In genomic region chr4:78938868-78939666, GRCh38 we compare ENCODE assay signal across 8 cellular contexts. TPM values are rescaled to one million over a fixed set of nuclear protein-coding genes. Genes with fewer than 3 reads are reported as not detected.
DNase-seq lines count a peak whose midpoint lies in the region; ATAC-seq and TF ChIP-seq lines count a peak whose summit lies in the region.

PAQR3 (minus strand) TSS chr4:78939438; CDS start chr4:78939224, 214 bp downstream.

- H3K36me3 Mint-ChIP-seq in WTC11 = peaks cover 4% of the 10 kb centered on the region

- H3K9me3 Mint-ChIP-seq in WTC11 = no peaks in the 10 kb centered on the region

- peaks cover 36% of the 10 kb centered on the region for H3K4me1 Mint-ChIP-seq in WTC11

- CTCF ChIA-PET in WTC11 (lab: Charles Lee) = interaction anchor here (1.1 to 1.3 kb wide), 2 partner anchors 14 to 50 kb away, joined by 3 to 4 read pairs; no protein-coding TSS in a partner anchor

- peak within 1 kb of the TSS; percentile 83 to 89 for H3K4me3 ChIP-seq in cardiac fibroblast (replicated peaks in 1 of 2; ENCODE audit: low read depth in 2 of 2, low read length in 2 of 2)

- DNase-seq in AG08395 (ENCODE audit: low spot score) (peak; percentile 97), NCI-H2196 (lab: John Stamatoyannopoulos, UW; ENCODE audit: unreplicated experiment) (peak; percentile 60), WTC11 (ENCODE audit: low spot score) (peak; percentile 84), cardiac fibroblast (ENCODE audit: low read depth in 2 of 2) (peak; percentile 75 to 86), iris pigment epithelial cell (ENCODE audit: low read depth) (peak; percentile 79)
- peak; percentile 87 for DNase-seq in stimulated activated CD4-positive, alpha-beta T cell treated with anti-CD3 and anti-CD28 coated beads, Interleukin-12 subunit alpha, Interleukin-12 subunit beta, amount 100 ng/mL, for 4 hours

- no peak for TF ChIP-seq CTCF in WTC11 (IDR thresholded peaks at IDR 0.05)
- TF ChIP-seq CTCF in cardiac fibroblast (IDR thresholded peaks at IDR 0.05; ENCODE audit: low read depth, low read length) = no peak

- H3K27ac Mint-ChIP-seq in WTC11 = peak within 1 kb of the TSS; percentile 51; the same call in 1 of the 2 replicates

- POLR2A ChIA-PET in WTC11 (lab: Charles Lee) = interaction anchor here (0.6 kb wide), 2 partner anchors 58 to 1349 kb away, joined by 3 to 4 read pairs; no protein-coding TSS in a partner anchor

- H3K27me3 Mint-ChIP-seq in WTC11 (ENCODE audit: low read depth) = peaks cover 29% of the 10 kb centered on the region

- ATAC-seq in GM18870 (IDR thresholded peaks at IDR 0.05; ENCODE audit: unreplicated experiment) (peak; percentile 60), HG03103 (IDR thresholded peaks at IDR 0.05; ENCODE audit: low read depth, unreplicated experiment) (peak; percentile 97), WTC11 (peak; percentile 93)

- H3K4me3 Mint-ChIP-seq in WTC11 = peak within 1 kb of the TSS; percentile 93

TF ChIP-seq in WTC11, 78 proteins besides CTCF, POLR2A, EP300 and RAD21:
- TF ChIP-seq ARID4B (CRISPR knock-in tag; IDR thresholded peaks at IDR 0.05; ENCODE audit: borderline replicate concordance) = no peak
- TF ChIP-seq TEAD1 (CRISPR knock-in tag; IDR thresholded peaks at IDR 0.05) = no peak
- no peak for TF ChIP-seq IRF1 (CRISPR knock-in tag; IDR thresholded peaks at IDR 0.05)
- no peak for TF ChIP-seq ZNF281 (CRISPR knock-in tag; IDR thresholded peaks at IDR 0.05)
- 0 out of 2 replicates have a peak, but pooled peaks have one; percentile 46 for TF ChIP-seq CBFB (CRISPR knock-in tag; IDR thresholded peaks at IDR 0.05; ENCODE audit: low read depth)
- no peak for TF ChIP-seq GABPB1 (CRISPR knock-in tag; IDR thresholded peaks at IDR 0.05)
- peak; percentile 100 for TF ChIP-seq ZNF423 (CRISPR knock-in tag; IDR thresholded peaks at IDR 0.05)
- TF ChIP-seq ZNF396 (CRISPR knock-in tag; IDR thresholded peaks at IDR 0.05; ENCODE audit: borderline replicate concordance) = no peak
- peak; percentile 85 for TF ChIP-seq FOXP1 (CRISPR knock-in tag; IDR thresholded peaks at IDR 0.05; ENCODE audit: borderline replicate concordance)
- TF ChIP-seq NR3C1 (CRISPR knock-in tag; conservative IDR thresholded peaks at IDR 0.05; ENCODE audit: low read depth) = no peak
- TF ChIP-seq CREM (CRISPR knock-in tag; IDR thresholded peaks at IDR 0.05) = peak; percentile 90; the same call in 1 of the 2 replicates
- TF ChIP-seq SP1 (CRISPR knock-in tag; conservative IDR thresholded peaks at IDR 0.05) = peak; percentile 91
- 0 out of 2 replicates have a peak, but pooled peaks have one; percentile 20 for TF ChIP-seq NFYB (CRISPR knock-in tag; conservative IDR thresholded peaks at IDR 0.05; ENCODE audit: low read depth)
- TF ChIP-seq E2F5 (CRISPR knock-in tag; IDR thresholded peaks at IDR 0.05) = 0 out of 2 replicates have a peak, but pooled peaks have one; percentile 33
- no peak for TF ChIP-seq ZNF138 (CRISPR knock-in tag; conservative IDR thresholded peaks at IDR 0.05)
- no peak for TF ChIP-seq AFF4 (CRISPR knock-in tag; IDR thresholded peaks at IDR 0.05; ENCODE audit: borderline replicate concordance)

RNA-seq across cellular contexts. Expression of gene PAQR3, which starts in this region (rescaled TPM):
- total RNA-seq in WTC11 (2021) = 28.1 to 29.2 TPM (median 29.0 TPM) in 3 replicates

Comparison
In these comparisons a context has a peak if more than half of its experiments do, and no peak if none do; other contexts are left out.
1. Peak in every context shown above with its lines: DNase-seq, ATAC-seq and H3K4me3 ChIP-seq.